In genomic region chr18:26656944-26657536, GRCh38 we compare ENCODE assay signal across 8 cellular contexts.
A peak's percentile ranks its signal among the peaks of the same experiment; 100 is the strongest.
DNase-seq lines count a peak whose midpoint lies in the region; ATAC-seq, FAIRE-seq and TF ChIP-seq lines count a peak whose summit lies in the region.

No MANE protein-coding gene starts in this region.

- ATAC-seq in GM18505 (IDR thresholded peaks at IDR 0.05; ENCODE audit: unreplicated experiment) (peak; percentile 69), HG03342 (IDR thresholded peaks at IDR 0.05; ENCODE audit: unreplicated experiment) (peak; percentile 63), K562 (peak; percentile 43; the same call in 2 of the 3 replicates), HG03439 (IDR thresholded peaks at IDR 0.05; ENCODE audit: unreplicated experiment) (no peak)

- H3K9ac ChIP-seq in K562 (ENCODE audit: insufficient read depth in 1 of 2, low read depth in 2 of 2, low read length in 2 of 2): no peak overlapping the region

- H3K27ac ChIP-seq in K562 (ENCODE audit: extremely low read depth, low read depth, low read length): no peak overlapping the region
- no peak overlapping the region for H3K27ac ChIP-seq in iPS DF 6.9 (ENCODE audit: low read length)

- intact Hi-C loops in K562 (cut with micrococcal nuclease): no loop called here

- H2AFZ ChIP-seq in K562 (ENCODE audit: low read depth, low read length): no peak overlapping the region

- in situ Hi-C loops in K562 (cut with MboI): no loop called here

- WGBS in K562 (ENCODE audit: insufficient coverage, low coverage, missing lambda C conversion rate): 22% methylated on average over 27 of the region's 52 CpGs
- no CpG with 5 or more reads among the region's 52 CpGs for WGBS in iPS DF 6.9 (ENCODE audit: insufficient coverage, insufficient read length)

- CTCF ChIA-PET in K562 (lab: Yijun Ruan, JAX; ENCODE audit: low intra/inter-chr PET ratio): no interaction called here

- POLR2A ChIA-PET in K562 (lab: Yijun Ruan, JAX): no interaction called here

- no peak overlapping the region for H3K4me2 ChIP-seq in K562 (ENCODE audit: insufficient read depth, low read length)

- DNase-seq in Ammon's horn (ENCODE audit: low spot score) (peak; percentile 60), NOMO-1 treated with DMSO at 0.1 percent for 48 hours (lab: John Stamatoyannopoulos, UW; ENCODE audit: unreplicated experiment) (peak; percentile 42), K562 (ENCODE audit: extremely low read depth in 1 of 4, low spot score in 3 of 4) (no peak), iPS DF 6.9 (ENCODE audit: low read depth, low spot score) (no peak), putamen (ENCODE audit: low spot score) (peak; percentile 79)

- H3K9me3 ChIP-seq in K562 (replicated peaks; ENCODE audit: control insufficient read depth, insufficient read depth, low read depth, low read length): no peaks in the 10 kb centered on the region
- H3K9me3 ChIP-seq in iPS DF 6.9 (ENCODE audit: control insufficient read depth, insufficient read depth, low read length): no peaks in the 10 kb centered on the region

- no peaks in the 10 kb centered on the region for H4K20me1 ChIP-seq in K562 (replicated peaks; ENCODE audit: control insufficient read depth, insufficient read depth, low read length)

- no peaks in the 10 kb centered on the region for H3K9me1 ChIP-seq in K562 (ENCODE audit: control insufficient read depth, insufficient read depth, low read length)

- peaks cover 5 to 9% of the 10 kb centered on the region in 2 experiments; a peak in 1 of 5 replicates for H3K27me3 ChIP-seq in K562 (ENCODE audit: control insufficient read depth in 2 of 2, insufficient read depth in 2 of 2, low read length in 2 of 2)
- H3K27me3 ChIP-seq in iPS DF 6.9 (ENCODE audit: control insufficient read depth, insufficient read depth, low read length): peaks cover 3% of the 10 kb centered on the region; the same call in 1 of the 2 replicates

- H3K79me2 ChIP-seq in K562 (ENCODE audit: control insufficient read depth, insufficient read depth, low read length): no peaks in the 10 kb centered on the region

- TF ChIP-seq CTCF in K562 (IDR thresholded peaks at IDR 0.05 in 2 of 3, conservative IDR thresholded peaks at IDR 0.05 in 1 of 3; ENCODE audit: insufficient read depth in 2 of 3, low read depth in 1 of 3, low read length in 3 of 3): no peak

- no peak for TF ChIP-seq POLR2A in GM18505 (IDR thresholded peaks at IDR 0.05; ENCODE audit: borderline replicate concordance, extremely low read depth, insufficient read depth, insufficient read length)
- TF ChIP-seq POLR2A in K562 (conservative IDR thresholded peaks at IDR 0.05): no peak

- H3K4me3 ChIP-seq in K562 (no peak overlapping the region), iPS DF 6.9 (ENCODE audit: low read length) (peak overlapping the region; percentile 85)

- BruUV-seq in K562 (replicated peaks; lab: Mats Ljungman, UMichigan): no TSS peak

- no peak for TF ChIP-seq RAD21 in K562 (CRISPR knock-in tag; conservative IDR thresholded peaks at IDR 0.05 in 1 of 2, IDR thresholded peaks at IDR 0.05 in 1 of 2)

- no peak for TF ChIP-seq EP300 in K562 (IDR thresholded peaks at IDR 0.05; ENCODE audit: low read length)

- H3K36me3 ChIP-seq in K562 (ENCODE audit: control insufficient read depth, insufficient read depth, low read length) (no peaks in the 10 kb centered on the region), iPS DF 6.9 (ENCODE audit: control insufficient read depth, insufficient read depth, low read length) (no peaks in the 10 kb centered on the region)

- no peak for FAIRE-seq in K562 (lab: Jason Lieb, UNC)

- H3K4me1 ChIP-seq in K562 (replicated peaks in 1 of 2; ENCODE audit: control insufficient read depth in 2 of 2, insufficient read depth in 2 of 2, low read length in 2 of 2) (peaks cover 0 to 9% of the 10 kb centered on the region in 2 experiments; a peak in 1 of 5 replicates), iPS DF 6.9 (ENCODE audit: control insufficient read depth, insufficient read depth, low read length) (no peaks in the 10 kb centered on the region; the same call in 1 of the 2 replicates)

TF ChIP-seq in K562, 482 proteins besides CTCF, POLR2A, EP300 and RAD21:
- no peak for TF ChIP-seq TSC22D4 (tag; IDR thresholded peaks at IDR 0.05)
- TF ChIP-seq PCBP1 (IDR thresholded peaks at IDR 0.05; ENCODE audit: low read depth, low read length, poor library complexity, severe bottlenecking): peak; percentile 45

Comparison
In these comparisons a context has a peak if more than half of its experiments do, and no peak if none do; other contexts are left out.
1. DNase-seq: peak in Ammon's horn (single experiment), NOMO-1 treated with DMSO at 0.1 percent for 48 hours (single experiment) and putamen (single experiment); none in K562 (0 of 4) and iPS DF 6.9 (single experiment).